In genomic region chr1:170133663-170134062, GRCh38 we compare ENCODE assay signal across 22 cellular contexts. TPM values are rescaled to one million over a fixed set of nuclear protein-coding genes. Genes with fewer than 3 reads are reported as not detected.
"Had no signal": no experiment of that assay in that cellular context is flagged by ENCODE, and none has a peak within 500 bp of the region (broad histone marks: within the 10 kb centered on the region; RNA-seq: fewer than 3 reads in every experiment).

No MANE protein-coding gene starts in this region.

- H3K36me3 ChIP-seq: ascending aorta had no signal

- H3K27ac ChIP-seq: ascending aorta, body of pancreas, SK-N-MC had no signal

- FAIRE-seq: bronchial epithelial cell had no signal

- H3K4me1 ChIP-seq: body of pancreas had no signal

- H3K4me3 Mint-ChIP-seq: activated CD8-positive, alpha-beta T cell treated with anti-CD3 and anti-CD28 coated beads, Interleukin-2, amount 10 ng/mL, durations not matched to agents 7 days and 5 days; activated naive CD8-positive, alpha-beta T cell treated with anti-CD3 and anti-CD28 coated beads, Interleukin-2, amount 10 ng/mL, durations not matched to agents 7 days and 5 days; T-helper 1 cell treated with Interleukin-12 subunit alpha and Interleukin-12 subunit beta and Interleukin-4 antibody, amounts not matched to agents 30 μg/mL and 1 μg/mL, for 36 hours had no signal

- H3K27me3 ChIP-seq: ascending aorta, body of pancreas had no signal

- H3K4me3 ChIP-seq: ascending aorta, body of pancreas, SK-N-MC had no signal

- H3K9me3 ChIP-seq: ascending aorta, body of pancreas had no signal

- H3K27ac Mint-ChIP-seq: activated CD8-positive, alpha-beta T cell treated with anti-CD3 and anti-CD28 coated beads, Interleukin-2, amount 10 ng/mL, durations not matched to agents 7 days and 5 days; activated naive CD8-positive, alpha-beta T cell treated with anti-CD3 and anti-CD28 coated beads, Interleukin-2, amount 10 ng/mL, durations not matched to agents 7 days and 5 days; T-helper 1 cell treated with Interleukin-12 subunit alpha and Interleukin-12 subunit beta and Interleukin-4 antibody, amounts not matched to agents 30 μg/mL and 1 μg/mL, for 36 hours had no signal

- H3K36me3 Mint-ChIP-seq: activated naive CD8-positive, alpha-beta T cell treated with anti-CD3 and anti-CD28 coated beads, Interleukin-2, amount 10 ng/mL, durations not matched to agents 7 days and 5 days had no signal

- H3K4me1 Mint-ChIP-seq: activated naive CD8-positive, alpha-beta T cell treated with anti-CD3 and anti-CD28 coated beads, Interleukin-2, amount 10 ng/mL, durations not matched to agents 7 days and 5 days had no signal

- H3K9me3 Mint-ChIP-seq: activated naive CD8-positive, alpha-beta T cell treated with anti-CD3 and anti-CD28 coated beads, Interleukin-2, amount 10 ng/mL, durations not matched to agents 7 days and 5 days; T-helper 1 cell treated with Interleukin-12 subunit alpha and Interleukin-12 subunit beta and Interleukin-4 antibody, amounts not matched to agents 30 μg/mL and 1 μg/mL, for 36 hours had no signal

- DNase-seq: activated CD4-positive, alpha-beta T cell treated with anti-CD3 and anti-CD28 coated beads for 4 hours; activated CD8-positive, alpha-beta memory T cell treated with anti-CD3 and anti-CD28 coated beads, Interleukin-2, amount 50 U/mL, for 48 hours; activated CD8-positive, alpha-beta T cell treated with anti-CD3 and anti-CD28 coated beads, Interleukin-2, amount 10 ng/mL, durations not matched to agents 7 days and 5 days; activated naive CD4-positive, alpha-beta T cell treated with anti-CD3 and anti-CD28 coated beads, Interleukin-2, amount 50 U/mL, for 16 hours; activated naive CD8-positive, alpha-beta T cell treated with anti-CD3 and anti-CD28 coated beads, Interleukin-2, amount 10 ng/mL, durations not matched to agents 7 days and 5 days; activated T-cell treated with anti-CD3 and anti-CD28 coated beads, Interleukin-2, amount 50 U/mL, for 1 hour; body of pancreas; central memory CD4-positive, alpha-beta T cell; Kasumi-1; KBM-7; NCI-H146; NCI-H1930; NCI-H2171; NCI-H345; NCI-H524; OCI-M1; RPMI8226 had no signal

RNA-seq across cellular contexts. Expression of gene NTMT2, which starts 12.1 kb away (rescaled TPM):
- total RNA-seq: activated CD8-positive, alpha-beta T cell treated with anti-CD3 and anti-CD28 coated beads, Interleukin-2, amount 10 ng/mL, durations not matched to agents 7 days and 5 days; activated naive CD8-positive, alpha-beta T cell treated with anti-CD3 and anti-CD28 coated beads, Interleukin-2, amount 10 ng/mL, durations not matched to agents 7 days and 5 days; ascending aorta; body of pancreas; bronchial epithelial cell; chondrocyte had no signal
